ENCODE assay signal across 26 cellular contexts in genomic region chr11:58998480-58999290, GRCh38. TPM values are rescaled to one million over a fixed set of nuclear protein-coding genes. Genes with fewer than 3 reads are reported as not detected.
DNase-seq lines count a peak whose midpoint lies in the region; ATAC-seq and TF ChIP-seq lines count a peak whose summit lies in the region.
"Had no signal": no experiment of that assay in that cellular context is flagged by ENCODE, and none has a peak within 500 bp of the region (broad histone marks: within the 10 kb centered on the region; RNA-seq: fewer than 3 reads in every experiment).

No MANE protein-coding gene starts in this region.

- H3K4me1 ChIP-seq in right lobe of liver, result peaks cover 0 to 30% (median 6%) of the 10 kb centered on the region in 4 donors
- H3K4me1 ChIP-seq: heart left ventricle, uterus had no signal

- H3K36me3 Mint-ChIP-seq in CD14-positive monocyte, result no peaks in the 10 kb centered on the region
- H3K36me3 Mint-ChIP-seq: immature natural killer cell had no signal

- peak overlapping the region in 5 of 7 donors; percentile 62 to 88 (median 69) for H3K27ac Mint-ChIP-seq in CD14-positive monocyte
- H3K27ac Mint-ChIP-seq: immature natural killer cell had no signal

- in situ Hi-C loops in ACHN (cut with HindIII; ENCODE audit: low pct_ligation_motif_present, low pct_unique_long_range_greater_than_20kb, low sequenced_read_pairs), result no loop called here

- H3K4me1 Mint-ChIP-seq in CD14-positive monocyte, result peaks cover 18% of the 10 kb centered on the region
- H3K4me1 Mint-ChIP-seq: immature natural killer cell had no signal

- H3K9me3 ChIP-seq in right lobe of liver, result no peaks in the 10 kb centered on the region
- H3K9me3 ChIP-seq: BLaER1 treated with 17β-estradiol and CSF1 and Interleukin-3, amounts not matched to agents 10 nM and 100 nM; heart left ventricle; uterus had no signal

- no peak overlapping the region for H3K4me3 Mint-ChIP-seq in CD14-positive monocyte
- H3K4me3 Mint-ChIP-seq: activated T-cell treated with anti-CD3 and anti-CD28 coated beads, Interleukin-2, amount 50 U/mL, for 4 hours; immature natural killer cell had no signal

- 31% methylated on average over 7 of the region's 7 CpGs for WGBS in right lobe of liver (ENCODE audit: insufficient coverage, low coverage, low lambda C conversion rate, missing lambda C conversion rate)

- ATAC-seq in GM19397 (IDR thresholded peaks at IDR 0.05; ENCODE audit: unreplicated experiment) (peak; percentile 23), HG03039 (IDR thresholded peaks at IDR 0.05; ENCODE audit: unreplicated experiment) (peak; percentile 8), right lobe of liver (peak; percentile 61 to 82 (median 78)), HG03442 (IDR thresholded peaks at IDR 0.05; ENCODE audit: unreplicated experiment) (no peak)
- ATAC-seq: activated T-cell treated with anti-CD3 and anti-CD28 coated beads, Interleukin-2, amount 50 U/mL, for 4 hours; heart left ventricle; left ventricle myocardium superior had no signal

- no peaks in the 10 kb centered on the region for H3K36me3 ChIP-seq in right lobe of liver
- H3K36me3 ChIP-seq: BLaER1 treated with 17β-estradiol and CSF1 and Interleukin-3, amounts not matched to agents 10 nM and 100 nM; heart left ventricle; uterus had no signal

- no peaks in the 10 kb centered on the region for H3K27me3 ChIP-seq in right lobe of liver
- H3K27me3 ChIP-seq: BLaER1 treated with 17β-estradiol and CSF1 and Interleukin-3, amounts not matched to agents 10 nM and 100 nM; heart left ventricle; uterus had no signal

- peak overlapping the region in 1 of 3 donors; percentile 7 for H3K4me3 ChIP-seq in right lobe of liver
- H3K4me3 ChIP-seq: BLaER1 treated with 17β-estradiol and CSF1 and Interleukin-3, amounts not matched to agents 10 nM and 100 nM; heart left ventricle; uterus had no signal

- intact Hi-C loops in CD14-positive monocyte (cut with micrococcal nuclease) (no loop called here), right lobe of liver (cut with DNase I) (no loop called here), posterior cingulate gyrus (cut with DNase I) (no loop called here)

- TF ChIP-seq CTCF in CD14-positive monocyte (IDR thresholded peaks at IDR 0.05), result no peak
- TF ChIP-seq CTCF in right lobe of liver (IDR thresholded peaks at IDR 0.05), result no peak

- peaks cover 0 to 2% (median 0%) of the 10 kb centered on the region in 3 donors for H3K27me3 Mint-ChIP-seq in CD14-positive monocyte (ENCODE audit: low read depth in 3 of 3)

- H3K9me3 Mint-ChIP-seq in CD14-positive monocyte, result peaks cover 0 to 1% (median 0%) of the 10 kb centered on the region in 7 donors
- H3K9me3 Mint-ChIP-seq: activated T-cell treated with anti-CD3 and anti-CD28 coated beads, Interleukin-2, amount 50 U/mL, for 4 hours; IgD-negative memory B cell; immature natural killer cell had no signal

- peak overlapping the region in 2 of 3 donors; percentile 50 to 88 for H3K27ac ChIP-seq in right lobe of liver
- H3K27ac ChIP-seq: heart left ventricle, HL-60, uterus had no signal

- TF ChIP-seq POLR2A in right lobe of liver (IDR thresholded peaks at IDR 0.05), result no peak

- no peak for DNase-seq in CD14-positive monocyte (ENCODE audit: low spot score)
- peak in 1 of 3 donors; percentile 69 for DNase-seq in right lobe of liver
- no peak for DNase-seq in posterior cingulate gyrus
- DNase-seq in ACHN, result no peak
- DNase-seq in stimulated activated CD4-positive, alpha-beta T cell treated with anti-CD3 and anti-CD28 coated beads, Interleukin-4, amount 100 ng/mL, for 1 hour, result no peak
- DNase-seq: activated CD4-positive, CD25-positive, alpha-beta regulatory T cell treated with anti-CD3 and anti-CD28 coated beads, Interleukin-2, amount 50 U/mL, for 72 hours; activated CD8-positive, alpha-beta memory T cell treated with anti-CD3 and anti-CD28 coated beads for 24 hours; activated naive CD4-positive, alpha-beta T cell treated with Interleukin-2 at 50 U/mL for 16 hours; activated T-cell treated with anti-CD3 and anti-CD28 coated beads, Interleukin-2, amount 50 U/mL, for 4 hours; amniotic stem cell; heart left ventricle; immature natural killer cell; left ventricle myocardium superior; NCI-H1436; NCI-H510A treated with DMSO at 0.1 percent for 48 hours; T1000; uterus had no signal

RNA-seq across cellular contexts. Expression of gene GLYATL1, which starts 59.4 kb away (rescaled TPM):
- polyA plus RNA-seq in CD14-positive monocyte, result not detected
- total RNA-seq in right lobe of liver, result 100 to 1,000 TPM; 200 to 425 (median 351) TPM
- total RNA-seq: dermis microvascular lymphatic vessel endothelial cell, endothelial cell of umbilical vein, left ventricle myocardium superior, subcutaneous adipose tissue had no signal
- polyA plus RNA-seq: endothelial cell of umbilical vein, heart left ventricle, IgD-negative memory B cell, immature natural killer cell had no signal
